In the genomic region with DNA sequence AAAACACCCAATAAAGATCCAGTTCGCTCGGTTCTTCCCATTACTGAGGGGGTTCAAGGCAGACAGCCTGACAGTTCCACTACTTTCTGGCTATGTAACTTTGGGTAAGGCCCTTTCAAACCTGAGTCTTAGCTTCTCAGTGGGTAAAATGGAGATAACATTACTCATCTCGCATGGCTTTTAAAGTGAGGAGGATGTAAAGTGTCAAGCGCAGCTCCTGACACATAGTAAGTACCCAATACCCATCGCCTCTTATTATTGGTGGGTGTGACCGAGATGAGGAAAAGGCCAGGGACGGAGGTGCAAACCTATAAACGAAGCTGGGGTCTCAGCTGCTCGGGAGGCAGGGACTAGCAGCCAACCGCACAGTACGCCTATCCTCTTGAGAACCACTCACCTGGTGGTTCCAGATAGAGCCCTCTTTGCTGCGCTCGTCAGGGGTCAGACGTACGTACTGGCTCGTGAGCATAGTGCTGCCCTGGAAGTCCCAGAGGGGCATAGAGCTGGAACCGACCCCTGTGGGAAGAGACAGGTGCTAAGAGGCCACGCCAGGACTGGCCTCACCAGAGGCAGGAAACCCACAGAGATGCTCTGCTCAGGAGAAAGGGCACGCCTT, we compare ENCODE assay signal across 8 cellular contexts. TPM values are rescaled to one million over a fixed set of nuclear protein-coding genes. Genes with fewer than 3 reads are reported as not detected.
DNase-seq lines count a peak whose midpoint lies in the region; ATAC-seq and TF ChIP-seq lines count a peak whose summit lies in the region.

No MANE protein-coding gene starts in this region.

- peak overlapping the region; percentile 98 to 99 (median 99) for H3K4me3 Mint-ChIP-seq in CD4-positive, CD25-positive, alpha-beta regulatory T cell
- H3K4me3 Mint-ChIP-seq in mesothelial cell of epicardium, result peak overlapping the region; percentile 100

- no peak for TF ChIP-seq POLR2A in breast epithelium (IDR thresholded peaks at IDR 0.05)

- H3K9me3 ChIP-seq in CD4-positive, CD25-positive, alpha-beta regulatory T cell (ENCODE audit: control insufficient read depth in 2 of 2, low read length in 2 of 2), result no peaks in the 10 kb centered on the region
- no peaks in the 10 kb centered on the region for H3K9me3 ChIP-seq in breast epithelium

- H3K4me3 ChIP-seq in CD4-positive, CD25-positive, alpha-beta regulatory T cell (ENCODE audit: low read depth, low read length), result peak overlapping the region; percentile 93
- H3K4me3 ChIP-seq in breast epithelium, result peak overlapping the region; percentile 85 to 96 (median 86)

- H3K27me3 Mint-ChIP-seq in CD4-positive, CD25-positive, alpha-beta regulatory T cell, result no peaks in the 10 kb centered on the region
- H3K27me3 Mint-ChIP-seq in mesothelial cell of epicardium (ENCODE audit: low read depth), result peaks cover 13% of the 10 kb centered on the region

- H3K36me3 ChIP-seq in CD4-positive, CD25-positive, alpha-beta regulatory T cell (ENCODE audit: control insufficient read depth, insufficient read depth, low read length), result peaks cover 27% of the 10 kb centered on the region
- peaks cover 2% of the 10 kb centered on the region for H3K36me3 ChIP-seq in breast epithelium

- H3K36me3 Mint-ChIP-seq in CD4-positive, CD25-positive, alpha-beta regulatory T cell, result peaks cover 10% of the 10 kb centered on the region
- peaks cover 7% of the 10 kb centered on the region for H3K36me3 Mint-ChIP-seq in mesothelial cell of epicardium

- TF ChIP-seq CTCF in breast epithelium (IDR thresholded peaks at IDR 0.05) (no peak), mesothelial cell of epicardium (IDR thresholded peaks at IDR 0.05; ENCODE audit: unreplicated experiment) (no peak)

- peak overlapping the region; percentile 99 to 100 (median 99) for H3K27ac Mint-ChIP-seq in CD4-positive, CD25-positive, alpha-beta regulatory T cell
- peak overlapping the region; percentile 100 for H3K27ac Mint-ChIP-seq in mesothelial cell of epicardium

- peaks cover 22 to 72% (median 43%) of the 10 kb centered on the region in 4 donors for H3K4me1 Mint-ChIP-seq in CD4-positive, CD25-positive, alpha-beta regulatory T cell
- peaks cover 27% of the 10 kb centered on the region for H3K4me1 Mint-ChIP-seq in mesothelial cell of epicardium

- no peak for ATAC-seq in CD4-positive, CD25-positive, alpha-beta regulatory T cell (ENCODE audit: low read depth in 2 of 2)
- peak; percentile 4 for ATAC-seq in HG03378 (IDR thresholded peaks at IDR 0.05; ENCODE audit: unreplicated experiment)
- no peak for ATAC-seq in HG03571 (IDR thresholded peaks at IDR 0.05; ENCODE audit: unreplicated experiment)

- no peaks in the 10 kb centered on the region for H3K27me3 ChIP-seq in CD4-positive, CD25-positive, alpha-beta regulatory T cell (ENCODE audit: control insufficient read depth, insufficient read depth, low read length)
- H3K27me3 ChIP-seq in breast epithelium, result no peaks in the 10 kb centered on the region

- H3K4me1 ChIP-seq in CD4-positive, CD25-positive, alpha-beta regulatory T cell (ENCODE audit: control insufficient read depth, insufficient read depth, low read length, poor library complexity, severe bottlenecking), result peaks cover 45% of the 10 kb centered on the region
- peaks cover 4 to 19% of the 10 kb centered on the region in 2 donors for H3K4me1 ChIP-seq in breast epithelium

- intact Hi-C loops in breast epithelium (cut with DNase I; ENCODE audit: low total_unique reads), result no loop called here

- peaks cover 0 to 2% (median 0%) of the 10 kb centered on the region in 7 donors for H3K9me3 Mint-ChIP-seq in CD4-positive, CD25-positive, alpha-beta regulatory T cell
- peaks cover 9% of the 10 kb centered on the region for H3K9me3 Mint-ChIP-seq in mesothelial cell of epicardium

- H3K27ac ChIP-seq in CD4-positive, CD25-positive, alpha-beta regulatory T cell (ENCODE audit: insufficient read depth, low read length, poor library complexity, severe bottlenecking), result peak overlapping the region; percentile 96
- peak overlapping the region; percentile 89 to 90 for H3K27ac ChIP-seq in breast epithelium

- peak in 1 of 3 donors; percentile 20 for DNase-seq in CD4-positive, CD25-positive, alpha-beta regulatory T cell
- DNase-seq in breast epithelium (ENCODE audit: low spot score in 2 of 2), result no peak
- DNase-seq in mesothelial cell of epicardium (ENCODE audit: low spot score in 2 of 2, unreplicated experiment in 2 of 2), result no peak
- DNase-seq in NCI-H2196 treated with DMSO at 0.1 percent for 48 hours (lab: John Stamatoyannopoulos, UW; ENCODE audit: unreplicated experiment), result no peak
- no peak for DNase-seq in T1000 (lab: John Stamatoyannopoulos, UW)
- no peak for DNase-seq in HPDE6-E6E7 (ENCODE audit: extremely low spot score)

RNA-seq across cellular contexts. Expression of gene LMAN2, which starts 0.6 kb away (rescaled TPM):
- total RNA-seq in CD4-positive, CD25-positive, alpha-beta regulatory T cell, result 77.9 TPM
- 100 to 1,000 TPM; 227 to 289 (median 240) TPM for polyA plus RNA-seq in CD4-positive, CD25-positive, alpha-beta regulatory T cell
- total RNA-seq in breast epithelium, result 100 to 1,000 TPM; 139 to 188 (median 170) TPM
- 85.4 to 87.2 TPM (median 87.0 TPM) in 3 replicates for total RNA-seq in mesothelial cell of epicardium

RNA-seq across cellular contexts. Expression of gene RGS14, which starts 6.8 kb away (rescaled TPM):
- total RNA-seq in CD4-positive, CD25-positive, alpha-beta regulatory T cell, result 93.3 TPM
- 10 to 100 TPM; 40.1 to 59.8 (median 52.7) TPM for polyA plus RNA-seq in CD4-positive, CD25-positive, alpha-beta regulatory T cell
- 10 to 100 TPM in 2 of 3 donors, 1 to 10 TPM in 1; 9.0 to 16.4 (median 11.3) TPM for total RNA-seq in breast epithelium
- 13.5 to 16.1 TPM (median 14.1 TPM) in 3 replicates for total RNA-seq in mesothelial cell of epicardium

RNA-seq across cellular contexts. Expression of gene SLC34A1, which starts 33.4 kb away (rescaled TPM):
- 0.20 TPM for total RNA-seq in CD4-positive, CD25-positive, alpha-beta regulatory T cell
- polyA plus RNA-seq in CD4-positive, CD25-positive, alpha-beta regulatory T cell, result not detected
- total RNA-seq in breast epithelium, result not detected
- total RNA-seq in mesothelial cell of epicardium, result not detected in 3 replicates

RNA-seq across cellular contexts. Expression of gene MXD3, which starts 39.2 kb away (rescaled TPM):
- 8.7 TPM for total RNA-seq in CD4-positive, CD25-positive, alpha-beta regulatory T cell
- 1 to 10 TPM in 1 of 4 donors, under 1 TPM in 3; 0.36 to 2.8 (median 0.84) TPM for polyA plus RNA-seq in CD4-positive, CD25-positive, alpha-beta regulatory T cell
- total RNA-seq in breast epithelium, result 10 to 100 TPM in 1 of 3 donors, 1 to 10 TPM in 2; 4.2 to 10.5 (median 9.4) TPM
- 18.4 to 19.8 TPM (median 19.2 TPM) in 3 replicates for total RNA-seq in mesothelial cell of epicardium

RNA-seq across cellular contexts. Expression of gene PRELID1, which starts 47.3 kb away (rescaled TPM):
- 60.6 TPM for total RNA-seq in CD4-positive, CD25-positive, alpha-beta regulatory T cell
- 100 to 1,000 TPM; 185 to 210 (median 192) TPM for polyA plus RNA-seq in CD4-positive, CD25-positive, alpha-beta regulatory T cell
- 10 to 100 TPM; 61.0 to 97.0 (median 68.8) TPM for total RNA-seq in breast epithelium
- total RNA-seq in mesothelial cell of epicardium, result 80.5 to 89.8 TPM (median 81.2 TPM) in 3 replicates
